12 cellular contexts compared by ENCODE assay signal in genomic region chr15:93018574-93018973, GRCh38.
DNase-seq lines count a peak whose midpoint lies in the region; ATAC-seq and TF ChIP-seq lines count a peak whose summit lies in the region.
"Had no signal": no experiment of that assay in that cellular context is flagged by ENCODE, and none has a peak within 500 bp of the region (broad histone marks: within the 10 kb centered on the region; RNA-seq: fewer than 3 reads in every experiment).

No MANE protein-coding gene starts in this region.

- no peak overlapping the region for H3K4me3 Mint-ChIP-seq in effector memory CD8-positive, alpha-beta T cell
- no peak overlapping the region for H3K4me3 Mint-ChIP-seq in progenitor cell of endocrine pancreas (ENCODE audit: low read depth)
- H3K4me3 Mint-ChIP-seq: B cell had no signal

- H3K4me3 ChIP-seq in LNCaP clone FGC (ENCODE audit: low read depth, low read length): no peak overlapping the region

- TF ChIP-seq CTCF in LNCaP clone FGC (IDR thresholded peaks at IDR 0.05; ENCODE audit: control insufficient read depth, extremely low read depth, insufficient read depth) (peak; percentile 24), progenitor cell of endocrine pancreas (IDR thresholded peaks at IDR 0.05; ENCODE audit: unreplicated experiment) (peak; percentile 24)

- H3K9me3 Mint-ChIP-seq in effector memory CD8-positive, alpha-beta T cell: no peaks in the 10 kb centered on the region
- no peaks in the 10 kb centered on the region for H3K9me3 Mint-ChIP-seq in progenitor cell of endocrine pancreas (ENCODE audit: low read depth)

- H3K27me3 Mint-ChIP-seq in effector memory CD8-positive, alpha-beta T cell: no peaks in the 10 kb centered on the region
- H3K27me3 Mint-ChIP-seq in progenitor cell of endocrine pancreas: no peaks in the 10 kb centered on the region
- H3K27me3 Mint-ChIP-seq: B cell had no signal

- no peak for ATAC-seq in effector memory CD8-positive, alpha-beta T cell (replicated peaks)
- ATAC-seq in HG02938 (IDR thresholded peaks at IDR 0.05; ENCODE audit: unreplicated experiment): no peak

- peak; percentile 17 for DNase-seq in SIG-M5 treated with dmso at 0.1 percent for 504 hours (lab: John Stamatoyannopoulos, UW; ENCODE audit: unreplicated experiment)
- DNase-seq in SIG-M5 (lab: John Stamatoyannopoulos, UW): no peak
- no peak for DNase-seq in LNCaP clone FGC (ENCODE audit: low read depth)
- no peak for DNase-seq in effector memory CD8-positive, alpha-beta T cell
- DNase-seq in progenitor cell of endocrine pancreas (ENCODE audit: low spot score, unreplicated experiment): no peak
- DNase-seq in DMS153 treated with DMSO at 0.1 percent for 48 hours (lab: John Stamatoyannopoulos, UW; ENCODE audit: unreplicated experiment): no peak
- no peak for DNase-seq in A172 (ENCODE audit: low spot score)
- DNase-seq: erythroblast; MM.1S; stimulated activated CD4-positive, alpha-beta T cell treated with anti-CD3 and anti-CD28 coated beads, Interleukin-4, amount 100 ng/mL, for 4 hours had no signal

- peaks cover 33 to 40% of the 10 kb centered on the region in 2 donors for H3K4me1 Mint-ChIP-seq in effector memory CD8-positive, alpha-beta T cell (ENCODE audit: low read depth in 2 of 2)
- no peaks in the 10 kb centered on the region for H3K4me1 Mint-ChIP-seq in progenitor cell of endocrine pancreas (ENCODE audit: low read depth)

- peak overlapping the region; percentile 7 to 88 for H3K27ac Mint-ChIP-seq in effector memory CD8-positive, alpha-beta T cell
- H3K27ac Mint-ChIP-seq in progenitor cell of endocrine pancreas: peak overlapping the region; percentile 0
- H3K27ac Mint-ChIP-seq: B cell had no signal

- H3K36me3 Mint-ChIP-seq in effector memory CD8-positive, alpha-beta T cell (ENCODE audit: insufficient read depth): peaks cover 98% of the 10 kb centered on the region
- H3K36me3 Mint-ChIP-seq in progenitor cell of endocrine pancreas (ENCODE audit: insufficient read depth): peaks cover 67% of the 10 kb centered on the region
